ENCODE assay signal across 1 cellular context in genomic region chr3:184133840-184134745, GRCh38.
TF ChIP-seq lines count a peak whose summit lies in the region.

No MANE protein-coding gene starts in this region.

TF ChIP-seq in endothelial cell of umbilical vein, 7 proteins besides CTCF, POLR2A, EP300 and RAD21:
- peak; percentile 97 for TF ChIP-seq MYC (IDR thresholded peaks at IDR 0.05; ENCODE audit: low read depth, low read length)
- no peak for TF ChIP-seq EZH2 (IDR thresholded peaks at IDR 0.05; ENCODE audit: borderline replicate concordance, low read depth, low read length, severe bottlenecking)
- TF ChIP-seq POLR2AphosphoS5 (IDR thresholded peaks at IDR 0.05; ENCODE audit: insufficient read depth, low read depth, low read length), result peak; percentile 53
- no peak for TF ChIP-seq FOS (IDR thresholded peaks at IDR 0.05; ENCODE audit: borderline replicate concordance, insufficient read depth, low read length)
- no peak for TF ChIP-seq JUN (IDR thresholded peaks at IDR 0.05; ENCODE audit: borderline replicate concordance, insufficient read depth, insufficient read length, low read depth)
- TF ChIP-seq, protein P1, sequence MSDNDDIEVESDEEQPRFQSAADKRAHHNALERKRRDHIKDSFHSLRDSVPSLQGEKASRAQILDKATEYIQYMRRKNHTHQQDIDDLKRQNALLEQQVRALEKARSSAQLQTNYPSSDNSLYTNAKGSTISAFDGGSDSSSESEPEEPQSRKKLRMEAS (IDR thresholded peaks at IDR 0.05; ENCODE audit: insufficient read depth, insufficient read length), result peak; percentile 72
- no peak for TF ChIP-seq GATA2 (IDR thresholded peaks at IDR 0.05; ENCODE audit: insufficient read depth, insufficient read length, low read depth, low read length)
